In genomic region chr2:20536619-20537422, GRCh38 we compare ENCODE assay signal across 20 cellular contexts.
A peak's percentile ranks its signal among the peaks of the same experiment; 100 is the strongest.
DNase-seq lines count a peak whose midpoint lies in the region; ATAC-seq and TF ChIP-seq lines count a peak whose summit lies in the region.
"Had no signal": no experiment of that assay in that cellular context is flagged by ENCODE, and none has a peak within 500 bp of the region (broad histone marks: within the 10 kb centered on the region; RNA-seq: fewer than 3 reads in every experiment).

No MANE protein-coding gene starts in this region.

- WGBS in liver, result 44% methylated on average over 15 of the region's 15 CpGs
- WGBS in sigmoid colon, 2 donors, result 88 to 93% methylated on average over 15 of the region's 15 CpGs

- TF ChIP-seq EP300 in sigmoid colon (IDR thresholded peaks at IDR 0.05), result peak in 1 of 4 donors; percentile 20

- peak overlapping the region in 10 of 11 experiments; percentile 4 to 95 (median 74); a peak in 17 of 22 replicates for H3K4me2 ChIP-seq in BLaER1 treated with 17β-estradiol and CSF1 and Interleukin-3, amounts not matched to agents 10 nM and 100 nM

- ATAC-seq in GM21447 (IDR thresholded peaks at IDR 0.05; ENCODE audit: unreplicated experiment), result no peak
- ATAC-seq: K562, left colon, T-cell had no signal

- H4K20me1 ChIP-seq in BLaER1 treated with 17β-estradiol and CSF1 and Interleukin-3, amounts not matched to agents 10 nM and 100 nM, result peaks cover 0 to 10% (median 0%) of the 10 kb centered on the region in 11 experiments; a peak in 1 of 22 replicates

- no peak overlapping the region for H3K9ac ChIP-seq in BLaER1 treated with 17β-estradiol and CSF1 and Interleukin-3, amounts not matched to agents 10 nM and 100 nM
- peak overlapping the region in 1 of 2 donors; percentile 75 for H3K9ac ChIP-seq in liver (ENCODE audit: low read depth in 1 of 2, low read length in 2 of 2)

- TF ChIP-seq RAD21 in liver (IDR thresholded peaks at IDR 0.05), result peak; percentile 54 to 63

- TF ChIP-seq CTCF in liver (IDR thresholded peaks at IDR 0.05; ENCODE audit: low read depth, low read length, missing input control) (no peak), sigmoid colon (IDR thresholded peaks at IDR 0.05) (no peak)

- peaks cover 16 to 100% (median 72%) of the 10 kb centered on the region in 10 experiments; a peak in 19 of 20 replicates for H3K4me1 ChIP-seq in BLaER1 treated with 17β-estradiol and CSF1 and Interleukin-3, amounts not matched to agents 10 nM and 100 nM
- H3K4me1 ChIP-seq in liver (ENCODE audit: control insufficient read depth in 4 of 4, insufficient read depth in 4 of 4, low read length in 3 of 4) (peaks cover 40 to 65% (median 56%) of the 10 kb centered on the region in 4 donors), sigmoid colon (peaks cover 0 to 8% (median 0%) of the 10 kb centered on the region in 4 donors)

- H3K27ac ChIP-seq in BLaER1 treated with 17β-estradiol and CSF1 and Interleukin-3, amounts not matched to agents 10 nM and 100 nM, result no peak overlapping the region
- H3K27ac ChIP-seq in angular gyrus (ENCODE audit: low read depth, low read length) (peak overlapping the region; percentile 9), liver (ENCODE audit: low read depth in 1 of 2, low read length in 2 of 2) (peak overlapping the region; percentile 94), sigmoid colon (peak overlapping the region in 1 of 4 donors; percentile 29)
- H3K27ac ChIP-seq: heart right ventricle, VCaP had no signal

- DNase-seq in sigmoid colon, result peak; percentile 79
- DNase-seq in germinal center (ENCODE audit: low spot score), result no peak
- DNase-seq in activated CD4-positive, alpha-beta T cell treated with anti-CD3 and anti-CD28 coated beads for 1 hour, result no peak
- DNase-seq in stimulated activated naive CD4-positive, alpha-beta T cell treated with Interleukin-2 at 50 U/mL for 16 hours (lab: John Stamatoyannopoulos, UW), result no peak
- DNase-seq: activated CD8-positive, alpha-beta memory T cell treated with anti-CD3 and anti-CD28 coated beads for 24 hours; activated gamma-delta T cell; Caco-2; heart right ventricle; left colon; NCI-H1092; NK-92 treated with Interleukin-12 subunit alpha and Interleukin-12 subunit beta, amount 100 ng/mL, for 24 hours; stimulated activated CD4-positive, alpha-beta T cell treated with anti-CD3 and anti-CD28 coated beads, Interleukin-4, amount 100 ng/mL, for 24 hours; T-cell had no signal

- no peak overlapping the region for H3K4me3 ChIP-seq in BLaER1 treated with 17β-estradiol and CSF1 and Interleukin-3, amounts not matched to agents 10 nM and 100 nM
- peak overlapping the region in 2 of 3 donors; percentile 5 to 24 for H3K4me3 ChIP-seq in liver (ENCODE audit: low read depth in 1 of 3, low read length in 3 of 3)
- no peak overlapping the region for H3K4me3 ChIP-seq in sigmoid colon
- H3K4me3 ChIP-seq: esophagus muscularis mucosa, heart right ventricle, K562 had no signal

- peaks cover 0 to 35% (median 0%) of the 10 kb centered on the region in 11 experiments; a peak in 8 of 22 replicates for H3K27me3 ChIP-seq in BLaER1 treated with 17β-estradiol and CSF1 and Interleukin-3, amounts not matched to agents 10 nM and 100 nM
- no peaks in the 10 kb centered on the region for H3K27me3 ChIP-seq in liver (ENCODE audit: control insufficient read depth in 4 of 4, insufficient read depth in 4 of 4, low read length in 3 of 4)
- no peaks in the 10 kb centered on the region for H3K27me3 ChIP-seq in sigmoid colon
- H3K27me3 ChIP-seq: esophagus muscularis mucosa, heart right ventricle had no signal

- intact Hi-C loops in sigmoid colon (cut with DNase I), result no loop called here

- H3K9me3 ChIP-seq in BLaER1 treated with 17β-estradiol and CSF1 and Interleukin-3, amounts not matched to agents 10 nM and 100 nM (replicated peaks in 1 of 11), result no peaks in the 10 kb centered on the region
- H3K9me3 ChIP-seq in liver (ENCODE audit: control insufficient read depth in 4 of 4, low read length in 3 of 4), result no peaks in the 10 kb centered on the region
- no peaks in the 10 kb centered on the region for H3K9me3 ChIP-seq in sigmoid colon
- H3K9me3 ChIP-seq: Caco-2, esophagus muscularis mucosa, heart right ventricle had no signal

- TF ChIP-seq POLR2A in sigmoid colon (IDR thresholded peaks at IDR 0.05), result no peak

- no peaks in the 10 kb centered on the region for H3K36me3 ChIP-seq in BLaER1 treated with 17β-estradiol and CSF1 and Interleukin-3, amounts not matched to agents 10 nM and 100 nM
- H3K36me3 ChIP-seq in liver (ENCODE audit: control insufficient read depth in 4 of 4, insufficient read depth in 3 of 4, low read depth in 1 of 4, low read length in 3 of 4), result no peaks in the 10 kb centered on the region
- H3K36me3 ChIP-seq in sigmoid colon, result no peaks in the 10 kb centered on the region
- H3K36me3 ChIP-seq: esophagus muscularis mucosa, heart right ventricle had no signal

TF ChIP-seq in liver, 16 proteins besides CTCF, POLR2A, EP300 and RAD21:
- TF ChIP-seq JUND (IDR thresholded peaks at IDR 0.05) (peak; percentile 34 to 76), TAF1 (conservative IDR thresholded peaks at IDR 0.05) (no peak), HNF4A (conservative IDR thresholded peaks at IDR 0.05) (peak; percentile 81 to 91), RXRA (IDR thresholded peaks at IDR 0.05) (peak; percentile 90 to 96), REST (IDR thresholded peaks at IDR 0.05) (no peak), YY1 (IDR thresholded peaks at IDR 0.05) (no peak), HNF4G (IDR thresholded peaks at IDR 0.05) (peak; percentile 19), ATF3 (IDR thresholded peaks at IDR 0.05) (peak; percentile 62), MAX (IDR thresholded peaks at IDR 0.05) (peak; percentile 69), FOXA1 (IDR thresholded peaks at IDR 0.05) (peak; percentile 16), GABPA (IDR thresholded peaks at IDR 0.05 in 1 of 2, conservative IDR thresholded peaks at IDR 0.05 in 1 of 2) (peak in 1 of 2 donors; percentile 46), SP1 (IDR thresholded peaks at IDR 0.05) (peak; percentile 87), EGR1 (IDR thresholded peaks at IDR 0.05; ENCODE audit: low read depth in 2 of 2) (peak in 1 of 2 donors; percentile 41), FOXA2 (IDR thresholded peaks at IDR 0.05) (peak; percentile 29), NR2F2 (IDR thresholded peaks at IDR 0.05) (no peak), ZBTB33 (IDR thresholded peaks at IDR 0.05) (peak; percentile 85)
TF ChIP-seq in liver: peak in this region for 12.

Comparison
In these comparisons a context has a peak if more than half of its experiments do, and no peak if none do; other contexts are left out.
1. H3K27ac ChIP-seq: peak in angular gyrus (single experiment) and liver (2 of 2); none in BLaER1 treated with 17β-estradiol and CSF1 and Interleukin-3, amounts not matched to agents 10 nM and 100 nM (0 of 11).
2. H3K4me3 ChIP-seq: peak in liver (2 of 3); none in BLaER1 treated with 17β-estradiol and CSF1 and Interleukin-3, amounts not matched to agents 10 nM and 100 nM (0 of 10) and sigmoid colon (0 of 4).